Comparison of ENCODE assay signal across 28 cellular contexts in genomic region chr19:17389288-17389687, GRCh38. TPM values are rescaled to one million over a fixed set of nuclear protein-coding genes. Genes with fewer than 3 reads are reported as not detected.
A peak's percentile ranks its signal among the peaks of the same experiment; 100 is the strongest.
DNase-seq lines count a peak whose midpoint lies in the region; ATAC-seq and TF ChIP-seq lines count a peak whose summit lies in the region.
"Had no signal": no experiment of that assay in that cellular context is flagged by ENCODE, and none has a peak within 500 bp of the region (broad histone marks: within the 10 kb centered on the region; RNA-seq: fewer than 3 reads in every experiment).

No MANE protein-coding gene starts in this region.

- POLR2A ChIA-PET in activated CD4-positive, alpha-beta T cell treated with anti-CD3 and anti-CD28 coated beads, Interleukin-2, amount 10 ng/mL, durations not matched to agents 7 days and 5 days (lab: Charles Lee): no interaction called here
- POLR2A ChIA-PET in CD4-positive, alpha-beta T cell (lab: Charles Lee): interaction anchor here (1.0 to 1.1 kb wide), 2 partner anchors 15 to 17 kb away, joined by 3 read pairs; partner anchors contain the start of gene BST2
- POLR2A ChIA-PET in WTC11 (lab: Charles Lee): no interaction called here

- peaks cover 3% of the 10 kb centered on the region for H3K36me3 Mint-ChIP-seq in activated CD4-positive, alpha-beta T cell treated with anti-CD3 and anti-CD28 coated beads, Interleukin-2, amount 10 ng/mL, durations not matched to agents 7 days and 5 days (ENCODE audit: low read depth)
- H3K36me3 Mint-ChIP-seq in CD4-positive, alpha-beta T cell (ENCODE audit: low read depth): no peaks in the 10 kb centered on the region
- H3K36me3 Mint-ChIP-seq in WTC11 (peaks cover 3% of the 10 kb centered on the region; the same call in 1 of the 2 replicates), nephron progenitor cell (ENCODE audit: low read depth) (peaks cover 9% of the 10 kb centered on the region)

- H3K27ac Mint-ChIP-seq in activated CD4-positive, alpha-beta T cell treated with anti-CD3 and anti-CD28 coated beads, Interleukin-2, amount 10 ng/mL, durations not matched to agents 7 days and 5 days: no peak overlapping the region
- H3K27ac Mint-ChIP-seq in CD4-positive, alpha-beta T cell: no peak overlapping the region
- H3K27ac Mint-ChIP-seq in WTC11: no peak overlapping the region
- no peak overlapping the region for H3K27ac Mint-ChIP-seq in nephron progenitor cell
- H3K27ac Mint-ChIP-seq: CD14-positive monocyte had no signal

- peaks cover 22% of the 10 kb centered on the region for H3K27me3 Mint-ChIP-seq in activated CD4-positive, alpha-beta T cell treated with anti-CD3 and anti-CD28 coated beads, Interleukin-2, amount 10 ng/mL, durations not matched to agents 7 days and 5 days
- H3K27me3 Mint-ChIP-seq in CD4-positive, alpha-beta T cell: no peaks in the 10 kb centered on the region
- H3K27me3 Mint-ChIP-seq in WTC11 (ENCODE audit: low read depth): peaks cover 25% of the 10 kb centered on the region
- peaks cover 26% of the 10 kb centered on the region for H3K27me3 Mint-ChIP-seq in nephron progenitor cell (ENCODE audit: low read depth, poor library complexity)

- peak overlapping the region; percentile 1 for H3K4me3 Mint-ChIP-seq in activated CD4-positive, alpha-beta T cell treated with anti-CD3 and anti-CD28 coated beads, Interleukin-2, amount 10 ng/mL, durations not matched to agents 7 days and 5 days
- peak overlapping the region; percentile 62 for H3K4me3 Mint-ChIP-seq in CD4-positive, alpha-beta T cell
- H3K4me3 Mint-ChIP-seq in WTC11 (peak overlapping the region; percentile 12; the same call in 1 of the 2 replicates), nephron progenitor cell (peak overlapping the region; percentile 34)

- DNase-seq in activated CD4-positive, alpha-beta T cell treated with anti-CD3 and anti-CD28 coated beads, Interleukin-2, amount 10 ng/mL, durations not matched to agents 7 days and 5 days: no peak
- DNase-seq in activated CD4-positive, alpha-beta T cell treated with anti-CD3 and anti-CD28 coated beads, Interleukin-2, amount 50 U/mL, for 48 hours: no peak
- no peak for DNase-seq in CD4-positive, alpha-beta T cell
- DNase-seq in WTC11 (ENCODE audit: low spot score) (no peak), nephron progenitor cell (no peak), LoVo (ENCODE audit: low spot score) (no peak), NCI-H1092 treated with DMSO at 0.1 percent for 48 hours (lab: John Stamatoyannopoulos, UW) (no peak)
- DNase-seq: BE2C; DMS53; GM23248; HCEC 1CT; IMR-90; NCI-H1092; NCI-H1436; NCI-H187; NCI-H2081 treated with DMSO at 0.1 percent for 48 hours; NCI-H524; NCI-H774; NK-92 treated with Interleukin-12 subunit alpha and Interleukin-12 subunit beta, amount 100 ng/mL, for 24 hours; PC-9; SJCRH30 had no signal

- peaks cover 19% of the 10 kb centered on the region for H3K4me1 Mint-ChIP-seq in activated CD4-positive, alpha-beta T cell treated with anti-CD3 and anti-CD28 coated beads, Interleukin-2, amount 10 ng/mL, durations not matched to agents 7 days and 5 days
- peaks cover 17% of the 10 kb centered on the region for H3K4me1 Mint-ChIP-seq in CD4-positive, alpha-beta T cell (ENCODE audit: low read depth)
- H3K4me1 Mint-ChIP-seq in WTC11 (peaks cover 9% of the 10 kb centered on the region), nephron progenitor cell (peaks cover 24% of the 10 kb centered on the region)

- intact Hi-C loops in CD4-positive, alpha-beta T cell (cut with DNase I, micrococcal nuclease): loop anchor here (10.0 kb wide), 2 partner anchors 124 to 324 kb away; partner anchors contain the start of genes BABAM1 (in 1 of the 2) and USHBP1 (in 1 of the 2)

- ATAC-seq in CD4-positive, alpha-beta T cell (ENCODE audit: poor library complexity): no peak
- ATAC-seq in WTC11: no peak
- ATAC-seq: Right ventricle myocardium inferior, SK-N-SH treated with all-trans-retinoic acid at 6 μM for 48 hours had no signal

- H3K9me3 ChIP-seq in CD4-positive, alpha-beta T cell (ENCODE audit: control insufficient read depth, low read length): no peaks in the 10 kb centered on the region
- H3K9me3 ChIP-seq: BE2C, SJCRH30 had no signal

- no peaks in the 10 kb centered on the region for H3K27me3 ChIP-seq in CD4-positive, alpha-beta T cell (ENCODE audit: control insufficient read depth, insufficient read depth, low read length)
- H3K27me3 ChIP-seq: SJCRH30 had no signal

- peaks cover 3% of the 10 kb centered on the region for H3K9me3 Mint-ChIP-seq in activated CD4-positive, alpha-beta T cell treated with anti-CD3 and anti-CD28 coated beads, Interleukin-2, amount 10 ng/mL, durations not matched to agents 7 days and 5 days
- H3K9me3 Mint-ChIP-seq in CD4-positive, alpha-beta T cell: no peaks in the 10 kb centered on the region
- H3K9me3 Mint-ChIP-seq in WTC11: peaks cover 9% of the 10 kb centered on the region
- H3K9me3 Mint-ChIP-seq in nephron progenitor cell: peaks cover 23% of the 10 kb centered on the region

- no peak for TF ChIP-seq CTCF in CD4-positive, alpha-beta T cell (IDR thresholded peaks at IDR 0.05)
- no peak for TF ChIP-seq CTCF in WTC11 (IDR thresholded peaks at IDR 0.05)
- no peak for TF ChIP-seq CTCF in nephron progenitor cell (IDR thresholded peaks at IDR 0.05)

- no peak overlapping the region for H3K27ac ChIP-seq in CD4-positive, alpha-beta T cell (ENCODE audit: low read depth, low read length)
- H3K27ac ChIP-seq: 22Rv1, GM23248, PC-9, SJCRH30 had no signal

- CTCF ChIA-PET in activated CD4-positive, alpha-beta T cell treated with anti-CD3 and anti-CD28 coated beads, Interleukin-2, amount 10 ng/mL, durations not matched to agents 7 days and 5 days (lab: Charles Lee): interaction anchor here (0.5 to 1.9 kb wide), 7 partner anchors 17 to 982 kb away, joined by 3 to 8 read pairs (median 3); partner anchors contain the start of genes CCDC124 and MRPL34
- CTCF ChIA-PET in CD4-positive, alpha-beta T cell (lab: Charles Lee): interaction anchor here (0.9 to 1.4 kb wide), 2 partner anchors 55 to 96 kb away, joined by 3 read pairs; no protein-coding TSS in a partner anchor
- CTCF ChIA-PET in WTC11 (lab: Charles Lee): interaction anchor here (0.5 to 4.2 kb wide), 12 partner anchors 8 to 851 kb away, joined by 3 to 17 read pairs (median 4); partner anchors contain the start of genes BST2, DDA1 and MVB12A

TF ChIP-seq in WTC11, 78 proteins besides CTCF, POLR2A, EP300 and RAD21 (continues in another document):
- TF ChIP-seq ETV6 (CRISPR knock-in tag; IDR thresholded peaks at IDR 0.05): no peak
- TF ChIP-seq E2F4 (CRISPR knock-in tag; IDR thresholded peaks at IDR 0.05; ENCODE audit: borderline replicate concordance, low read depth): no peak
- TF ChIP-seq TP53 (CRISPR knock-in tag; IDR thresholded peaks at IDR 0.05): no peak
- TF ChIP-seq MAX (CRISPR knock-in tag; IDR thresholded peaks at IDR 0.05): no peak
- no peak for TF ChIP-seq MYBL2 (CRISPR knock-in tag; IDR thresholded peaks at IDR 0.05)
- no peak for TF ChIP-seq USF2 (CRISPR knock-in tag; IDR thresholded peaks at IDR 0.05)
- TF ChIP-seq SP1 (CRISPR knock-in tag; conservative IDR thresholded peaks at IDR 0.05): no peak
- TF ChIP-seq MLX (CRISPR knock-in tag; IDR thresholded peaks at IDR 0.05): no peak
- TF ChIP-seq MXD4 (CRISPR knock-in tag; IDR thresholded peaks at IDR 0.05; ENCODE audit: borderline replicate concordance): no peak

RNA-seq across cellular contexts. Expression of gene CCDC194, which starts 4.7 kb away (rescaled TPM):
- 1 to 10 TPM; 3.7 to 4.2 TPM for total RNA-seq in activated CD4-positive, alpha-beta T cell treated with anti-CD3 and anti-CD28 coated beads, Interleukin-2, amount 10 ng/mL, durations not matched to agents 7 days and 5 days
- total RNA-seq in CD4-positive, alpha-beta T cell: not detected
- 0.37 to 0.87 TPM (median 0.76 TPM) in 3 replicates for total RNA-seq in WTC11 (2021)
- total RNA-seq: GM23248, IMR-90, PC-9, Right ventricle myocardium inferior, RPMI7951, SJCRH30 had no signal

RNA-seq across cellular contexts. Expression of gene PLVAP, which starts 12.1 kb away (rescaled TPM):
- not detected for total RNA-seq in activated CD4-positive, alpha-beta T cell treated with anti-CD3 and anti-CD28 coated beads, Interleukin-2, amount 10 ng/mL, durations not matched to agents 7 days and 5 days
- not detected for total RNA-seq in CD4-positive, alpha-beta T cell
- 0.11 to 0.27 TPM in 2 of 3 replicates, not detected in the other for total RNA-seq in WTC11 (2021)
- total RNA-seq: Daoy, G401, GM23248, IMR-90, PC-9, RPMI7951, SJCRH30 had no signal

RNA-seq across cellular contexts. Expression of gene BST2, which starts 16.1 kb away (rescaled TPM):
- 100 to 1,000 TPM; 192 to 198 TPM for total RNA-seq in activated CD4-positive, alpha-beta T cell treated with anti-CD3 and anti-CD28 coated beads, Interleukin-2, amount 10 ng/mL, durations not matched to agents 7 days and 5 days
- 10 to 100 TPM; 16.1 to 16.8 TPM for total RNA-seq in CD4-positive, alpha-beta T cell
- 22.8 to 67.7 TPM (median 61.1 TPM) in 3 replicates for total RNA-seq in WTC11 (2021)
- total RNA-seq: GM23248 had no signal

RNA-seq across cellular contexts. Expression of gene MVB12A, which starts 30.6 kb away (rescaled TPM):
- total RNA-seq in activated CD4-positive, alpha-beta T cell treated with anti-CD3 and anti-CD28 coated beads, Interleukin-2, amount 10 ng/mL, durations not matched to agents 7 days and 5 days: 10 to 100 TPM; 33.5 to 44.5 TPM
- 10 to 100 TPM in 1 of 2 experiments, 1 to 10 TPM in 1; 9.8 to 10.7 TPM for total RNA-seq in CD4-positive, alpha-beta T cell
- total RNA-seq in WTC11 (2021): 58.7 to 78.6 TPM (median 70.8 TPM) in 3 replicates

RNA-seq across cellular contexts. Expression of gene GTPBP3, which starts 51.9 kb away (rescaled TPM):
- 10 to 100 TPM; 30.9 to 41.3 TPM for total RNA-seq in activated CD4-positive, alpha-beta T cell treated with anti-CD3 and anti-CD28 coated beads, Interleukin-2, amount 10 ng/mL, durations not matched to agents 7 days and 5 days
- total RNA-seq in CD4-positive, alpha-beta T cell: 10 to 100 TPM; 21.2 to 24.0 TPM
- 79.1 to 93.0 TPM (median 80.8 TPM) in 3 replicates for total RNA-seq in WTC11 (2021)

Comparison
In these comparisons a context has a peak if more than half of its experiments do, and no peak if none do; other contexts are left out.
1. H3K4me3 Mint-ChIP-seq: peak in every context shown above with its lines; median percentile 62 in CD4-positive, alpha-beta T cell; 34 in nephron progenitor cell; 12 in WTC11; 1 in activated CD4-positive, alpha-beta T cell treated with anti-CD3 and anti-CD28 coated beads, Interleukin-2, amount 10 ng/mL, durations not matched to agents 7 days and 5 days.